In genomic region chr7:73988197-73988596, GRCh38 we compare ENCODE assay signal across 17 cellular contexts. TPM values are rescaled to one million over a fixed set of nuclear protein-coding genes. Genes with fewer than 3 reads are reported as not detected.
DNase-seq lines count a peak whose midpoint lies in the region; ATAC-seq and TF ChIP-seq lines count a peak whose summit lies in the region.
"Had no signal": no experiment of that assay in that cellular context is flagged by ENCODE, and none has a peak within 500 bp of the region (broad histone marks: within the 10 kb centered on the region; RNA-seq: fewer than 3 reads in every experiment).

No MANE protein-coding gene starts in this region.

- ATAC-seq in heart left ventricle = peak in 3 of 4 donors; percentile 21 to 51 (median 49)
- ATAC-seq in HG03378 (IDR thresholded peaks at IDR 0.05; ENCODE audit: unreplicated experiment) = no peak
- ATAC-seq in HG03565 (IDR thresholded peaks at IDR 0.05; ENCODE audit: unreplicated experiment) = no peak
- no peak for ATAC-seq in activated CD8-positive, alpha-beta T cell treated with anti-CD3 and anti-CD28 coated beads for 36 hours
- no peak for ATAC-seq in HG02571 (IDR thresholded peaks at IDR 0.05; ENCODE audit: unreplicated experiment)
- ATAC-seq: left lung had no signal

- H3K36me3 Mint-ChIP-seq in activated CD8-positive, alpha-beta T cell treated with anti-CD3 and anti-CD28 coated beads for 36 hours (ENCODE audit: low read depth) = no peaks in the 10 kb centered on the region
- H3K36me3 Mint-ChIP-seq: activated naive CD4-positive, alpha-beta T cell treated with anti-CD3 and anti-CD28 coated beads, Interleukin-2, amount 10 ng/mL, durations not matched to agents 7 days and 5 days had no signal

- no peak overlapping the region for H3K4me3 ChIP-seq in heart left ventricle
- H3K4me3 ChIP-seq: left lung, MG63, SK-N-MC, stomach had no signal

- peak overlapping the region in 1 of 12 donors; percentile 23 for H3K27ac ChIP-seq in heart left ventricle
- H3K27ac ChIP-seq: left lung, SK-N-MC had no signal

- H3K27me3 Mint-ChIP-seq in activated CD8-positive, alpha-beta T cell treated with anti-CD3 and anti-CD28 coated beads for 36 hours = no peaks in the 10 kb centered on the region
- H3K27me3 Mint-ChIP-seq: activated CD4-positive, alpha-beta T cell treated with anti-CD3 and anti-CD28 coated beads, Interleukin-2, amount 10 ng/mL, durations not matched to agents 24 days and 14 days; activated naive CD4-positive, alpha-beta T cell treated with anti-CD3 and anti-CD28 coated beads, Interleukin-2, amount 10 ng/mL, durations not matched to agents 7 days and 5 days had no signal

- no peaks in the 10 kb centered on the region for H3K4me1 Mint-ChIP-seq in activated CD8-positive, alpha-beta T cell treated with anti-CD3 and anti-CD28 coated beads for 36 hours (ENCODE audit: low read depth)
- H3K4me1 Mint-ChIP-seq: activated CD4-positive, alpha-beta T cell treated with anti-CD3 and anti-CD28 coated beads, Interleukin-2, amount 10 ng/mL, durations not matched to agents 24 days and 14 days; activated naive CD4-positive, alpha-beta T cell treated with anti-CD3 and anti-CD28 coated beads, Interleukin-2, amount 10 ng/mL, durations not matched to agents 7 days and 5 days had no signal

- intact Hi-C loops in heart left ventricle (cut with DNase I) (loop anchor here in 1 of 10 donors (5.0 kb wide), 1 partner anchor 39 kb away; the partner anchor contains the start of gene ELN), posterior cingulate gyrus (cut with DNase I) (no loop called here)
- intact Hi-C loops in activated CD8-positive, alpha-beta T cell treated with anti-CD3 and anti-CD28 coated beads for 36 hours (cut with micrococcal nuclease) = no loop called here

- CTCF ChIA-PET in activated CD8-positive, alpha-beta T cell treated with anti-CD3 and anti-CD28 coated beads for 36 hours (lab: Charles Lee) = interaction anchor here (1.6 kb wide), 1 partner anchor 39 kb away, joined by 3 read pairs; no protein-coding TSS in a partner anchor

- no peak for TF ChIP-seq POLR2A in heart left ventricle (IDR thresholded peaks at IDR 0.05)

- H3K27ac Mint-ChIP-seq in activated CD8-positive, alpha-beta T cell treated with anti-CD3 and anti-CD28 coated beads for 36 hours = no peak overlapping the region
- H3K27ac Mint-ChIP-seq: activated CD4-positive, alpha-beta T cell treated with anti-CD3 and anti-CD28 coated beads, Interleukin-2, amount 10 ng/mL, durations not matched to agents 24 days and 14 days; activated naive CD4-positive, alpha-beta T cell treated with anti-CD3 and anti-CD28 coated beads, Interleukin-2, amount 10 ng/mL, durations not matched to agents 7 days and 5 days had no signal

- no peaks in the 10 kb centered on the region for H3K36me3 ChIP-seq in heart left ventricle
- H3K36me3 ChIP-seq: left lung, MG63, stomach had no signal

- H3K27me3 ChIP-seq in heart left ventricle = no peaks in the 10 kb centered on the region
- H3K27me3 ChIP-seq: left lung, MG63 had no signal

- peak; percentile 79 for DNase-seq in Daoy (ENCODE audit: low read depth)
- peak in 44 of 58 donors; percentile 5 to 83 (median 48) for DNase-seq in anterior cingulate cortex (lab: John Stamatoyannopoulos, UW)
- DNase-seq in heart left ventricle = peak in 3 of 5 donors; percentile 68 to 72 (median 68)
- peak in 8 of 10 donors; percentile 21 to 95 (median 58) for DNase-seq in posterior cingulate gyrus
- no peak for DNase-seq in activated CD8-positive, alpha-beta T cell treated with anti-CD3 and anti-CD28 coated beads for 36 hours
- DNase-seq: activated CD4-positive, alpha-beta T cell treated with anti-CD3 and anti-CD28 coated beads, Interleukin-2, amount 10 ng/mL, durations not matched to agents 24 days and 14 days; activated naive CD4-positive, alpha-beta T cell treated with anti-CD3 and anti-CD28 coated beads, Interleukin-2, amount 10 ng/mL, durations not matched to agents 7 days and 5 days; activated T-cell treated with anti-CD3 and anti-CD28 coated beads for 4 hours; MG63; NCI-H2081; NCI-H524; stomach had no signal

- H3K9me3 ChIP-seq in heart left ventricle = no peaks in the 10 kb centered on the region
- H3K9me3 ChIP-seq: left lung, MG63, stomach had no signal

- POLR2A ChIA-PET in activated CD8-positive, alpha-beta T cell treated with anti-CD3 and anti-CD28 coated beads for 36 hours (lab: Charles Lee) = no interaction called here

- no peaks in the 10 kb centered on the region for H3K9me3 Mint-ChIP-seq in activated CD8-positive, alpha-beta T cell treated with anti-CD3 and anti-CD28 coated beads for 36 hours
- H3K9me3 Mint-ChIP-seq: activated CD4-positive, alpha-beta T cell treated with anti-CD3 and anti-CD28 coated beads, Interleukin-2, amount 10 ng/mL, durations not matched to agents 24 days and 14 days; activated naive CD4-positive, alpha-beta T cell treated with anti-CD3 and anti-CD28 coated beads, Interleukin-2, amount 10 ng/mL, durations not matched to agents 7 days and 5 days had no signal

- H3K4me3 Mint-ChIP-seq in activated CD8-positive, alpha-beta T cell treated with anti-CD3 and anti-CD28 coated beads for 36 hours = no peak overlapping the region
- H3K4me3 Mint-ChIP-seq: activated CD4-positive, alpha-beta T cell treated with anti-CD3 and anti-CD28 coated beads, Interleukin-2, amount 10 ng/mL, durations not matched to agents 24 days and 14 days; activated naive CD4-positive, alpha-beta T cell treated with anti-CD3 and anti-CD28 coated beads, Interleukin-2, amount 10 ng/mL, durations not matched to agents 7 days and 5 days had no signal

- peaks cover 0 to 23% (median 10%) of the 10 kb centered on the region in 12 donors for H3K4me1 ChIP-seq in heart left ventricle
- H3K4me1 ChIP-seq: left lung had no signal

- WGBS in heart left ventricle, 4 donors = 56 to 72% (median 69%) methylated on average over 9 of the region's 9 CpGs

- no peak for TF ChIP-seq CTCF in heart left ventricle (IDR thresholded peaks at IDR 0.05)
- TF ChIP-seq CTCF in activated CD8-positive, alpha-beta T cell treated with anti-CD3 and anti-CD28 coated beads for 36 hours (IDR thresholded peaks at IDR 0.05) = no peak

RNA-seq across cellular contexts. Expression of gene ELN, which starts 39.8 kb away (rescaled TPM):
- total RNA-seq in Daoy (2014; rRNA removed; shearing (Covaris generic)) = 0.06 and 0.23 TPM in 2 replicates
- 10 to 100 TPM; 17.4 to 81.1 (median 42.8) TPM for total RNA-seq in heart left ventricle
- polyA plus RNA-seq in heart left ventricle = 10 to 100 TPM; 37.9 to 68.1 TPM
- not detected for total RNA-seq in activated CD8-positive, alpha-beta T cell treated with anti-CD3 and anti-CD28 coated beads for 36 hours
- total RNA-seq: activated CD4-positive, alpha-beta T cell treated with anti-CD3 and anti-CD28 coated beads, Interleukin-2, amount 10 ng/mL, durations not matched to agents 24 days and 14 days had no signal

Comparison
In these comparisons a context has a peak if more than half of its experiments do, and no peak if none do; other contexts are left out.
1. ATAC-seq: peak in heart left ventricle (3 of 4); none in HG03378 (single experiment), HG03565 (single experiment), activated CD8-positive, alpha-beta T cell treated with anti-CD3 and anti-CD28 coated beads for 36 hours (single experiment) and HG02571 (single experiment).
2. RNA of gene ELN, which starts 39.8 kb away (total RNA-seq): 17.4 to 81.1 TPM in heart left ventricle; 0.06 to 0.23 TPM in Daoy and not detected in activated CD8-positive, alpha-beta T cell treated with anti-CD3 and anti-CD28 coated beads for 36 hours; every median in the first group is over 10 times any median in the second.